Comparison of ENCODE assay signal across 12 cellular contexts in genomic region chr2:233060500-233061006, GRCh38. TPM values are rescaled to one million over a fixed set of nuclear protein-coding genes. Genes with fewer than 3 reads are reported as not detected.
DNase-seq lines count a peak whose midpoint lies in the region; ATAC-seq, FAIRE-seq and TF ChIP-seq lines count a peak whose summit lies in the region.
"Had no signal": no experiment of that assay in that cellular context is flagged by ENCODE, and none has a peak within 500 bp of the region (broad histone marks: within the 10 kb centered on the region; RNA-seq: fewer than 3 reads in every experiment).

No MANE protein-coding gene starts in this region.

- no peaks in the 10 kb centered on the region for H3K9me2 ChIP-seq in Karpas-422 (replicated peaks; ENCODE audit: insufficient read depth, low read length)

- H3K9me3 ChIP-seq in Karpas-422 (ENCODE audit: low read length) (no peaks in the 10 kb centered on the region), esophagus squamous epithelium (no peaks in the 10 kb centered on the region), small intestine (ENCODE audit: control insufficient read depth, low read depth) (no peaks in the 10 kb centered on the region)

- peaks cover 40% of the 10 kb centered on the region for H4K20me1 ChIP-seq in Karpas-422 (ENCODE audit: insufficient read depth, low read depth, low read length)

- BruUV-seq in Calu3 (replicated peaks; lab: Mats Ljungman, UMichigan), result no TSS peak

- H3K4me1 ChIP-seq in Karpas-422 (ENCODE audit: low read length) (peaks cover 51% of the 10 kb centered on the region), esophagus squamous epithelium (peaks cover 18 to 51% (median 22%) of the 10 kb centered on the region in 3 donors), small intestine (ENCODE audit: control insufficient read depth in 2 of 2, insufficient read depth in 1 of 2, low read depth in 1 of 2, low read length in 1 of 2) (peaks cover 2 to 9% of the 10 kb centered on the region in 2 donors)

- 67% methylated on average over 10 of the region's 13 CpGs; no CpG with 5 or more reads in 1 of the 2 donors for WGBS in esophagus squamous epithelium, 2 donors
- 52 to 65% (median 53%) methylated on average over 13 of the region's 13 CpGs for WGBS in small intestine, 3 donors

- TF ChIP-seq POLR2A in esophagus squamous epithelium (IDR thresholded peaks at IDR 0.05), result no peak

- H3K27ac Mint-ChIP-seq in Calu3 (ENCODE audit: unreplicated experiment), result no peak overlapping the region

- H3K36me3 Mint-ChIP-seq in Calu3 (ENCODE audit: insufficient read depth, unreplicated experiment), result no peaks in the 10 kb centered on the region

- CTCF ChIA-PET in Calu3 (lab: Charles Lee), result interaction anchor here (0.5 kb wide), 1 partner anchor 279 kb away, joined by 4 read pairs; no protein-coding TSS in a partner anchor

- peak overlapping the region; percentile 90 for H3K9ac ChIP-seq in Karpas-422 (ENCODE audit: low read length)

- peaks cover 15% of the 10 kb centered on the region for H3K36me3 ChIP-seq in Karpas-422 (ENCODE audit: insufficient read depth, low read length)
- H3K36me3 ChIP-seq in esophagus squamous epithelium, result no peaks in the 10 kb centered on the region
- no peaks in the 10 kb centered on the region for H3K36me3 ChIP-seq in small intestine (ENCODE audit: control insufficient read depth in 2 of 2, insufficient read depth in 2 of 2, low read length in 2 of 2)

- H3K4me1 Mint-ChIP-seq in Calu3 (ENCODE audit: low read depth, unreplicated experiment), result no peaks in the 10 kb centered on the region

- no peak for FAIRE-seq in small intestine (lab: Jason Lieb, UNC)

- peak; percentile 2 for ATAC-seq in GM18499 (IDR thresholded peaks at IDR 0.05; ENCODE audit: insufficient read depth, unreplicated experiment)
- ATAC-seq in HG03378 (IDR thresholded peaks at IDR 0.05; ENCODE audit: unreplicated experiment), result no peak

- TF ChIP-seq CTCF in esophagus squamous epithelium (IDR thresholded peaks at IDR 0.05) (no peak), Calu3 (IDR thresholded peaks at IDR 0.05; ENCODE audit: unreplicated experiment) (no peak)

- H3K27ac ChIP-seq in Karpas-422 (ENCODE audit: low read length) (peak overlapping the region; percentile 98), esophagus squamous epithelium (peak overlapping the region; percentile 66 to 92 (median 78)), small intestine (ENCODE audit: low read depth in 1 of 2, low read length in 1 of 2) (peak overlapping the region; percentile 65 to 84)

- peaks cover 50% of the 10 kb centered on the region for H3K79me2 ChIP-seq in Karpas-422 (ENCODE audit: low read length)

- intact Hi-C loops in esophagus squamous epithelium (cut with DNase I) (no loop called here), Calu3 (cut with micrococcal nuclease; ENCODE audit: unreplicated experiment) (no loop called here)

- H3K4me3 ChIP-seq in Karpas-422 (ENCODE audit: low read length) (peak overlapping the region; percentile 83), esophagus squamous epithelium (peak overlapping the region; percentile 25 to 71 (median 40)), small intestine (ENCODE audit: low read depth in 1 of 2, low read length in 2 of 2) (peak overlapping the region; percentile 58 to 62)

- H3K27me3 ChIP-seq in Karpas-422 (ENCODE audit: low read length) (no peaks in the 10 kb centered on the region), esophagus squamous epithelium (no peaks in the 10 kb centered on the region), small intestine (ENCODE audit: control insufficient read depth in 2 of 2, insufficient read depth in 2 of 2, low read length in 2 of 2) (no peaks in the 10 kb centered on the region)

- H3K4me2 ChIP-seq in Karpas-422 (ENCODE audit: low read depth, low read length, poor library complexity, severe bottlenecking), result peak overlapping the region; percentile 100

- DNase-seq in Karpas-422 (no peak), esophagus squamous epithelium (lab: John Stamatoyannopoulos, UW) (no peak), small intestine (peak; percentile 52), Calu3 (no peak), NCI-H2081 treated with DMSO at 0.1 percent for 48 hours (lab: John Stamatoyannopoulos, UW) (no peak), cerebellar cortex (ENCODE audit: low spot score) (no peak)
- DNase-seq: NCI-H510A treated with DMSO at 0.1 percent for 48 hours had no signal

- H3K27me3 Mint-ChIP-seq in Calu3 (ENCODE audit: unreplicated experiment), result peaks cover 8% of the 10 kb centered on the region

- H2AFZ ChIP-seq in Karpas-422 (ENCODE audit: low read length), result no peak overlapping the region; the same call in 1 of the 2 replicates

- no peaks in the 10 kb centered on the region for H3K9me3 Mint-ChIP-seq in Calu3 (ENCODE audit: low read depth, unreplicated experiment)

- no peak overlapping the region for H3K4me3 Mint-ChIP-seq in Calu3 (ENCODE audit: low read depth, unreplicated experiment)

RNA-seq across cellular contexts. Expression of gene INPP5D, which starts 0.4 kb away (rescaled TPM):
- total RNA-seq in Karpas-422 (2014; rRNA removed; shearing (Covaris generic); ENCODE audit: low replicate concordance), result 145 and 155 TPM in 2 replicates
- total RNA-seq in esophagus squamous epithelium (10 to 100 TPM in 2 of 4 donors, 1 to 10 TPM in 2; 2.2 to 36.0 (median 10.2) TPM), Calu3 (2022) (not detected in 2 replicates)
- 1 to 10 TPM; 4.7 to 7.9 (median 5.9) TPM for polyA plus RNA-seq in small intestine

RNA-seq across cellular contexts. Expression of gene NEU2, which starts 28.1 kb away (rescaled TPM):
- total RNA-seq in Karpas-422 (2014; rRNA removed; shearing (Covaris generic); ENCODE audit: low replicate concordance), result not detected in 2 replicates
- total RNA-seq in esophagus squamous epithelium (not detected), Calu3 (2022) (not detected in 2 replicates)
- not detected for polyA plus RNA-seq in small intestine
- total RNA-seq: activated CD8-positive, alpha-beta memory T cell treated with anti-CD3 and anti-CD28 coated beads for 36 hours; fibroblast of lung; renal cortical epithelial cell had no signal
- polyA plus RNA-seq: fibroblast of lung had no signal

RNA-seq across cellular contexts. Expression of gene NGEF, which starts 47.5 kb away (rescaled TPM):
- total RNA-seq in Karpas-422 (2014; rRNA removed; shearing (Covaris generic); ENCODE audit: low replicate concordance), result not detected in 2 replicates
- total RNA-seq in esophagus squamous epithelium, result 10 to 100 TPM in 1 of 4 donors, 1 to 10 TPM in 3; 4.0 to 16.5 (median 6.2) TPM
- 10 to 100 TPM; 15.6 to 73.4 (median 47.3) TPM for polyA plus RNA-seq in small intestine
- 1.3 and 1.7 TPM in 2 replicates for total RNA-seq in Calu3 (2022)
